28 cellular contexts compared by ENCODE assay signal in the genomic region with DNA sequence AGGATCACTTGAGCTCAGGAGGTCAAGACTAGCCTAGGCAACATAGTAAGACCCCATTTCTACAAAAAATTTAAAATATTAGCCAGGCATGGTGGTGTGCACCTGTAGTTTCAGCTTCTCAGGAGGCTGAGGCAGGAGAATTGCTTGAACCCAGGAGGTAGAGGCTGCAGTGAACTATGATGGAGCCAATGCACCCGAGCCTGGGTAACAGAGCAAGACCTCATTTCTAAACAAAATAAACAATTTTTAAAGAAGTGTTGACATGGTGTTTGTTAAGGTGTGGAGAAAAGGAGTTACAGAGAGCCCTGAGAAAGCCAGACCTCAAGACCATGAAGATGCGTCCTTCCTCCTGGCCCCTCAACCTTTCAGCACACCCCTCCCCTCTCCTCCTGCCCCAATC. TPM values are rescaled to one million over a fixed set of nuclear protein-coding genes. Genes with fewer than 3 reads are reported as not detected.
"Had no signal": no experiment of that assay in that cellular context is flagged by ENCODE, and none has a peak within 500 bp of the region (broad histone marks: within the 10 kb centered on the region; RNA-seq: fewer than 3 reads in every experiment).

No MANE protein-coding gene starts in this region.

- H3K4me3 Mint-ChIP-seq: dendritic cell treated with granulocyte-macrophage colony-stimulating factor and Interleukin-4, amounts not matched to agents 40 ng/mL and 50 ng/mL, for 4 days; effector memory CD8-positive, alpha-beta T cell; endodermal cell; mesothelial cell of epicardium had no signal

- H3K27ac ChIP-seq: colonic mucosa, epithelial cell of prostate, esophagus squamous epithelium, gastrocnemius medialis, heart right ventricle, left lung, lower lobe of right lung had no signal

- H3K9me3 Mint-ChIP-seq: dendritic cell treated with granulocyte-macrophage colony-stimulating factor and Interleukin-4, amounts not matched to agents 40 ng/mL and 50 ng/mL, for 4 days; effector memory CD8-positive, alpha-beta T cell; mesothelial cell of epicardium had no signal

- H3K27ac Mint-ChIP-seq: dendritic cell treated with granulocyte-macrophage colony-stimulating factor and Interleukin-4, amounts not matched to agents 40 ng/mL and 50 ng/mL, for 4 days; effector memory CD8-positive, alpha-beta T cell; endodermal cell; mesothelial cell of epicardium had no signal

- DNase-seq: colonic mucosa; cortex of kidney; effector CD8-positive, alpha-beta T cell; effector memory CD8-positive, alpha-beta T cell; endodermal cell; erythroblast; esophagus squamous epithelium; foreskin fibroblast; foreskin melanocyte; gastrocnemius medialis; glutamatergic neuron; head of caudate nucleus; heart right ventricle; hippocampal formation; left cardiac atrium; left lung; left ventricle myocardium superior; lower lobe of right lung; mesenchymal stem cell; mucosa of descending colon had no signal

- H3K36me3 ChIP-seq: colonic mucosa, esophagus squamous epithelium, gastrocnemius medialis, heart right ventricle, left lung, lower lobe of right lung had no signal

- H3K4me1 ChIP-seq: colonic mucosa, esophagus squamous epithelium, gastrocnemius medialis, heart right ventricle, left lung, lower lobe of right lung had no signal

- H3K36me3 Mint-ChIP-seq: mesothelial cell of epicardium had no signal

- FAIRE-seq: endometrium, islet of Langerhans, keratinocyte had no signal

- H3K4me3 ChIP-seq: colonic mucosa, esophagus squamous epithelium, gastrocnemius medialis, heart right ventricle, left lung, lower lobe of right lung, mucosa of descending colon had no signal

- ATAC-seq: effector memory CD8-positive, alpha-beta T cell; esophagus mucosa; gastrocnemius medialis; heart right ventricle; left cardiac atrium; left lung; left ventricle myocardium superior; lower lobe of right lung; mucosa of descending colon had no signal

- H3K9me3 ChIP-seq: colonic mucosa, esophagus squamous epithelium, gastrocnemius medialis, heart right ventricle, left lung, lower lobe of right lung, mucosa of descending colon had no signal

- H3K27me3 ChIP-seq: colonic mucosa, esophagus squamous epithelium, gastrocnemius medialis had no signal

RNA-seq across cellular contexts. Expression of gene C1QL1, which starts 37.6 kb away (rescaled TPM):
- total RNA-seq: gastrocnemius medialis, lower lobe of right lung, mesenteric fat pad had no signal

RNA-seq across cellular contexts. Expression of gene KIF18B, which starts 58.1 kb away (rescaled TPM):
- total RNA-seq: mesenteric fat pad had no signal
